In genomic region chr12:2215709-2216560, GRCh38 we compare ENCODE assay signal across 20 cellular contexts.
DNase-seq lines count a peak whose midpoint lies in the region; ATAC-seq and TF ChIP-seq lines count a peak whose summit lies in the region.
"Had no signal": no experiment of that assay in that cellular context is flagged by ENCODE, and none has a peak within 500 bp of the region (broad histone marks: within the 10 kb centered on the region; RNA-seq: fewer than 3 reads in every experiment).

No MANE protein-coding gene starts in this region.

- no peak overlapping the region for H4K8ac ChIP-seq in neuronal stem cell (ENCODE audit: low read depth, low read length)

- no peak overlapping the region for H3K4ac ChIP-seq in neuronal stem cell (ENCODE audit: low read length)

- no CpG with 5 or more reads among the region's 11 CpGs for whole genome bisulfite sequencing in neuronal stem cell (ENCODE audit: extremely low coverage in 2 of 2, insufficient read length in 2 of 2, insufficient replicate concordance in 1 of 2), 2 donors
- 91 to 96% methylated on average over 11 of the region's 11 CpGs for WGBS in lower leg skin, 2 donors

- H4K20me1 ChIP-seq in OCI-LY1 (ENCODE audit: insufficient read depth, low read length) (no peaks in the 10 kb centered on the region), PC-3 (ENCODE audit: low read length) (no peaks in the 10 kb centered on the region)

- H3K4me1 ChIP-seq in OCI-LY1 (ENCODE audit: insufficient read depth, low read length, severe bottlenecking) (peaks cover 31% of the 10 kb centered on the region), neuronal stem cell (ENCODE audit: control insufficient read depth in 2 of 2, insufficient read depth in 1 of 2, low read depth in 1 of 2, low read length in 2 of 2) (peaks cover 4 to 11% of the 10 kb centered on the region in 2 donors), PC-3 (ENCODE audit: insufficient read depth, low read length) (no peaks in the 10 kb centered on the region)
- H3K4me1 ChIP-seq: breast epithelium had no signal

- peak overlapping the region; percentile 82 for H3K18ac ChIP-seq in neuronal stem cell (ENCODE audit: low read length)

- ATAC-seq in PC-3, result no peak
- ATAC-seq: esophagus mucosa had no signal

- peak overlapping the region; percentile 12 for H2AK5ac ChIP-seq in neuronal stem cell (ENCODE audit: low read depth, low read length)

- H4K91ac ChIP-seq in neuronal stem cell (ENCODE audit: low read depth, low read length, poor library complexity), result no peak overlapping the region

- H2BK15ac ChIP-seq in neuronal stem cell (ENCODE audit: low read length), result peak overlapping the region; percentile 57

- H3K14ac ChIP-seq in neuronal stem cell (ENCODE audit: low read length), result no peak overlapping the region

- peaks cover 29% of the 10 kb centered on the region for H3K36me3 ChIP-seq in OCI-LY1 (ENCODE audit: insufficient read depth, low read length)
- no peaks in the 10 kb centered on the region for H3K36me3 ChIP-seq in neuronal stem cell (replicated peaks in 1 of 2; ENCODE audit: control insufficient read depth in 2 of 2, insufficient read depth in 2 of 2, low read length in 2 of 2)
- no peaks in the 10 kb centered on the region for H3K36me3 ChIP-seq in PC-3 (ENCODE audit: low read depth, low read length)
- H3K36me3 ChIP-seq: breast epithelium had no signal

- H3K9me3 ChIP-seq in OCI-LY1 (ENCODE audit: low read length) (no peaks in the 10 kb centered on the region), neuronal stem cell (replicated peaks in 1 of 2; ENCODE audit: control insufficient read depth in 2 of 2, insufficient read depth in 1 of 2, low read depth in 1 of 2, low read length in 2 of 2) (no peaks in the 10 kb centered on the region), PC-3 (ENCODE audit: low read length) (no peaks in the 10 kb centered on the region)
- H3K9me3 ChIP-seq: breast epithelium had no signal

- H2BK12ac ChIP-seq in neuronal stem cell (ENCODE audit: low read length), result no peak overlapping the region

- H3K79me2 ChIP-seq in OCI-LY1 (ENCODE audit: insufficient read depth, low read length) (no peaks in the 10 kb centered on the region), PC-3 (ENCODE audit: low read length) (no peaks in the 10 kb centered on the region)

- H3K4me2 ChIP-seq in OCI-LY1 (ENCODE audit: low read length), result no peak overlapping the region
- H3K4me2 ChIP-seq in neuronal stem cell (ENCODE audit: insufficient read depth, low read length, poor library complexity, severe bottlenecking), result no peak overlapping the region
- H3K4me2 ChIP-seq in PC-3 (ENCODE audit: low read length), result no peak overlapping the region
- H3K4me2 ChIP-seq: PC-9, smooth muscle cell had no signal

- BruUV-seq in PC-3 (replicated peaks; lab: Mats Ljungman, UMichigan), result no TSS peak

- H3K23ac ChIP-seq in neuronal stem cell (ENCODE audit: low read depth, low read length, poor library complexity), result no peak overlapping the region

- intact Hi-C loops in PC-3 (cut with micrococcal nuclease), result no loop called here
- intact Hi-C loops in lower leg skin (cut with DNase I; ENCODE audit: low total_unique reads), result no loop called here

- CTCF ChIA-PET in PC-3 (lab: Charles Lee), result no interaction called here

- H3K9ac ChIP-seq in OCI-LY1 (ENCODE audit: low read length) (no peak overlapping the region), neuronal stem cell (ENCODE audit: low read depth, low read length, poor library complexity) (no peak overlapping the region), PC-3 (ENCODE audit: low read length) (no peak overlapping the region)

- H3F3A ChIP-seq in OCI-LY1 (ENCODE audit: insufficient read depth, low read length) (no peaks in the 10 kb centered on the region), PC-3 (ENCODE audit: low read length, unreplicated experiment) (no peaks in the 10 kb centered on the region)

- peak; percentile 26; the same call in 1 of the 2 replicates for TF ChIP-seq CTCF in OCI-LY1 (IDR thresholded peaks at IDR 0.05; ENCODE audit: low read length)
- no peak for TF ChIP-seq CTCF in fibroblast of mammary gland (conservative IDR thresholded peaks at IDR 0.05; ENCODE audit: control insufficient read depth, insufficient read depth, low read depth, low read length)
- no peak for TF ChIP-seq CTCF in PC-3 (conservative IDR thresholded peaks at IDR 0.05; ENCODE audit: low read depth, low read length)
- TF ChIP-seq CTCF in lower leg skin (IDR thresholded peaks at IDR 0.05), result no peak

- H3K27ac ChIP-seq in OCI-LY1 (ENCODE audit: low read depth, low read length, poor library complexity, severe bottlenecking) (peak overlapping the region; percentile 42), neuronal stem cell (replicated peaks; ENCODE audit: low read length) (no peak overlapping the region), PC-3 (ENCODE audit: low read length) (no peak overlapping the region)
- H3K27ac ChIP-seq: breast epithelium, C4-2B, PC-9, SK-N-MC had no signal

- H3K79me1 ChIP-seq in neuronal stem cell (ENCODE audit: low read depth, low read length), result no peaks in the 10 kb centered on the region

- no peak for TF ChIP-seq POLR2A in lower leg skin (IDR thresholded peaks at IDR 0.05)

- H2BK5ac ChIP-seq in neuronal stem cell (ENCODE audit: low read length), result peak overlapping the region; percentile 14

- H3K9me2 ChIP-seq in OCI-LY1 (ENCODE audit: low read depth, low read length) (no peaks in the 10 kb centered on the region), PC-3 (replicated peaks; ENCODE audit: low read length) (no peaks in the 10 kb centered on the region)

- POLR2A ChIA-PET in PC-3 (lab: Charles Lee; ENCODE audit: unreplicated experiment), result no interaction called here

- no peak overlapping the region for H3K4me3 ChIP-seq in OCI-LY1 (ENCODE audit: low read depth, low read length, poor library complexity, severe bottlenecking)
- H3K4me3 ChIP-seq in fibroblast of mammary gland (ENCODE audit: control insufficient read depth, low read depth, low read length), result no peak overlapping the region
- no peak overlapping the region for H3K4me3 ChIP-seq in neuronal stem cell (ENCODE audit: low read length in 2 of 2)
- H3K4me3 ChIP-seq in PC-3 (ENCODE audit: low read length), result no peak overlapping the region
- H3K4me3 ChIP-seq in lower leg skin (ENCODE audit: low read depth, poor library complexity, severe bottlenecking), result no peak overlapping the region
- H3K4me3 ChIP-seq: breast epithelium, PC-9, SK-N-MC, smooth muscle cell had no signal

- no peak overlapping the region for H2AFZ ChIP-seq in OCI-LY1 (ENCODE audit: low read length)
- H2AFZ ChIP-seq in neuronal stem cell (ENCODE audit: low read length), result no peak overlapping the region
- no peak overlapping the region for H2AFZ ChIP-seq in PC-3 (ENCODE audit: low read length)
- H2AFZ ChIP-seq: PC-9 had no signal

- H3K27me3 ChIP-seq in OCI-LY1 (ENCODE audit: insufficient read depth, low read length) (no peaks in the 10 kb centered on the region), neuronal stem cell (ENCODE audit: control insufficient read depth in 3 of 3, insufficient read depth in 3 of 3, low read depth in 1 of 3, low read length in 3 of 3) (no peaks in the 10 kb centered on the region), PC-3 (ENCODE audit: low read length) (peaks cover 45% of the 10 kb centered on the region)
- H3K27me3 ChIP-seq: breast epithelium had no signal

- DNase-seq in Daoy (ENCODE audit: low read depth), result peak; percentile 24
- DNase-seq in fibroblast of mammary gland (ENCODE audit: low read depth), result peak; percentile 31
- DNase-seq in neuronal stem cell (ENCODE audit: low spot score), result no peak
- no peak for DNase-seq in PC-3
- DNase-seq in occipital lobe (lab: John Stamatoyannopoulos, UW), result no peak
- no peak for DNase-seq in NCI-H1930 (lab: John Stamatoyannopoulos, UW)
- no peak for DNase-seq in lower leg skin (ENCODE audit: low spot score in 2 of 2)
- DNase-seq: activated naive CD4-positive, alpha-beta T cell treated with anti-CD3 and anti-CD28 coated beads, Interleukin-2, amount 50 U/mL, for 16 hours; activated T-cell treated with anti-CD3 and anti-CD28 coated beads, Interleukin-2, amount 50 U/mL, for 1 hour; DMS53; NCI-H2081 treated with DMSO at 0.1 percent for 48 hours; NCI-H69; PC-9; posterior cingulate gyrus had no signal

- no peak overlapping the region for H2BK120ac ChIP-seq in neuronal stem cell (ENCODE audit: low read depth, low read length)

Comparison
In these comparisons a context has a peak if more than half of its experiments do, and no peak if none do; other contexts are left out.
1. DNase-seq: peak in Daoy (single experiment) and fibroblast of mammary gland (single experiment); none in neuronal stem cell (single experiment), PC-3 (single experiment), occipital lobe (single experiment), NCI-H1930 (0 of 2) and lower leg skin (0 of 2).